In the genomic region with DNA sequence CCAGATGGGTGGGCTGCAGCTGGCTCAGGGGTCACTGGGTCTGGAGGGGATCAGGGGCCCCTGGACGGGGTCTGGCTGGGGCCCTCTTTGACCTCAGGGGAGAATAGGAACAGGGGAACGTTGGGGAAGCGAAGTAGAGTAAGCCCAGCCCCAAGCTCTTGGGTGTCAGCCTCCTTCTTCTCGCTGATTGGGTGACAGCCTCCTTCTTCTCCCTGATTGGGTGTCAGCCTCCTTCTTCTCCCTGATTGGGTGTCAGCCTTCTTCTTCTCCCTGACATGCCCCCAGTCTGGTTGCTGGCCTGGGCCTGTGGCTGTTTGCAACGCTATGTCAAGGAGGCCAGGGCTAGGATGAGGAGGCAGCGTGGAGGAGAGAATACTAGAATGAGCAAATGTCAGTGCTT, we compare ENCODE assay signal across 29 cellular contexts.
DNase-seq lines count a peak whose midpoint lies in the region; ATAC-seq and TF ChIP-seq lines count a peak whose summit lies in the region.
"Had no signal": no experiment of that assay in that cellular context is flagged by ENCODE, and none has a peak within 500 bp of the region (broad histone marks: within the 10 kb centered on the region; RNA-seq: fewer than 3 reads in every experiment).

No MANE protein-coding gene starts in this region.

- ATAC-seq in GM19452 (IDR thresholded peaks at IDR 0.05; ENCODE audit: unreplicated experiment) = no peak
- ATAC-seq: heart right ventricle; left lobe of liver; natural killer cell treated with Interleukin-12 subunit alpha and Interleukin-12 subunit beta and Interleukin-15 and Interleukin-18, amount 100 ng/mL, for 72 hours; PC-3; T-cell had no signal

- H3K4me3 ChIP-seq in mammary epithelial cell (replicated peaks in 1 of 3; ENCODE audit: insufficient read depth in 1 of 3, low read depth in 2 of 3, low read length in 3 of 3) (no peak overlapping the region), NB4 (ENCODE audit: low read depth, low read length) (no peak overlapping the region), testis (no peak overlapping the region)
- H3K4me3 ChIP-seq: A549, adrenal gland, heart right ventricle, right atrium auricular region had no signal

- no peaks in the 10 kb centered on the region for H3K9me3 Mint-ChIP-seq in MCF 10A (ENCODE audit: unreplicated experiment)
- H3K9me3 Mint-ChIP-seq: activated T-cell treated with anti-CD3 and anti-CD28 coated beads, Interleukin-2, amount 50 U/mL, for 4 hours; immature natural killer cell; mesothelial cell of epicardium; natural killer cell treated with Interleukin-12 subunit alpha and Interleukin-12 subunit beta and Interleukin-15 and Interleukin-18, amount 100 ng/mL, for 72 hours; T-cell had no signal

- TF ChIP-seq POLR2A in NB4 (IDR thresholded peaks at IDR 0.05; ENCODE audit: extremely low read depth, insufficient read length) (no peak), testis (IDR thresholded peaks at IDR 0.05) (no peak)

- H3K27ac ChIP-seq in mammary epithelial cell (ENCODE audit: insufficient read depth, low read depth, low read length) (no peak overlapping the region), testis (no peak overlapping the region)
- H3K27ac ChIP-seq: A549, adrenal gland, brain microvascular endothelial cell, heart right ventricle, KMS-11, parathyroid adenoma, right atrium auricular region had no signal

- POLR2A ChIA-PET in MCF 10A (lab: Yijun Ruan, JAX) = no interaction called here

- CTCF ChIA-PET in MCF 10A (lab: Yijun Ruan, JAX) (no interaction called here), mammary epithelial cell (lab: Charles Lee; ENCODE audit: low non-redundant PET) (no interaction called here)

- WGBS in mammary epithelial cell (ENCODE audit: low coverage, missing lambda C conversion rate) = 87% methylated on average over 4 of the region's 6 CpGs
- 60 to 66% methylated on average over 6 of the region's 6 CpGs for WGBS in testis, 2 donors

- TF ChIP-seq CTCF in MCF 10A (IDR thresholded peaks at IDR 0.05; ENCODE audit: unreplicated experiment) = no peak
- no peak for TF ChIP-seq CTCF in mammary epithelial cell (conservative IDR thresholded peaks at IDR 0.05 in 1 of 2, IDR thresholded peaks at IDR 0.05 in 1 of 2; ENCODE audit: extremely low read depth in 1 of 2, insufficient read depth in 1 of 2, low read depth in 1 of 2, low read length in 2 of 2)
- no peak for TF ChIP-seq CTCF in NB4 (IDR thresholded peaks at IDR 0.05; ENCODE audit: low read depth, low read length)
- no peak for TF ChIP-seq CTCF in testis (IDR thresholded peaks at IDR 0.05)

- DNase-seq in MCF 10A (ENCODE audit: unreplicated experiment) = peak; percentile 13
- DNase-seq in mammary epithelial cell = no peak
- peak; percentile 38 for DNase-seq in NB4 (ENCODE audit: low read depth)
- peak; percentile 21 for DNase-seq in amniotic epithelial cell (ENCODE audit: low read depth)
- DNase-seq in testis = peak; percentile 25
- no peak for DNase-seq in hypothalamus (lab: John Stamatoyannopoulos, UW)
- no peak for DNase-seq in midbrain (lab: John Stamatoyannopoulos, UW)
- DNase-seq: activated naive CD4-positive, alpha-beta T cell treated with Interleukin-2 at 50 U/mL for 16 hours; activated T-cell treated with anti-CD3 and anti-CD28 coated beads, Interleukin-2, amount 50 U/mL, for 4 hours; adrenal gland; brain microvascular endothelial cell; effector CD4-positive, alpha-beta T cell; heart right ventricle; immature natural killer cell; NCI-H1105; NCI-H1930; NCI-H774; PC-3; SHP77 treated with DMSO at 0.1 percent for 48 hours; substantia nigra; T-cell had no signal

- no peaks in the 10 kb centered on the region for H3K79me2 ChIP-seq in mammary epithelial cell (ENCODE audit: insufficient read depth, low read length)
- H3K79me2 ChIP-seq: parathyroid adenoma had no signal

- in situ Hi-C loops in mammary epithelial cell (cut with MboI; ENCODE audit: low sequenced_read_pairs in 2 of 2) = loop anchor here (25.0 kb wide), 2 partner anchors 186 to 361 kb away; no protein-coding TSS in a partner anchor

- H3K4me2 ChIP-seq in mammary epithelial cell (ENCODE audit: insufficient read depth, low read depth, low read length) = no peak overlapping the region
- H3K4me2 ChIP-seq: A549, KMS-11 had no signal

- dilution Hi-C loops in mammary epithelial cell (cut with HindIII; ENCODE audit: low sequenced_read_pairs) = no loop called here

- no peak overlapping the region for H2AFZ ChIP-seq in mammary epithelial cell (ENCODE audit: low read depth, low read length)
- H2AFZ ChIP-seq: parathyroid adenoma had no signal

- peaks cover 6% of the 10 kb centered on the region for H3K36me3 Mint-ChIP-seq in MCF 10A (ENCODE audit: insufficient read depth, unreplicated experiment)
- H3K36me3 Mint-ChIP-seq: immature natural killer cell; mesothelial cell of epicardium; natural killer cell treated with Interleukin-12 subunit alpha and Interleukin-12 subunit beta and Interleukin-15 and Interleukin-18, amount 100 ng/mL, for 72 hours; T-cell had no signal

- H3K27me3 ChIP-seq in mammary epithelial cell (ENCODE audit: insufficient read depth, low read length) = no peaks in the 10 kb centered on the region
- no peaks in the 10 kb centered on the region for H3K27me3 ChIP-seq in testis
- H3K27me3 ChIP-seq: right atrium auricular region had no signal

- intact Hi-C loops in MCF 10A (cut with micrococcal nuclease) (no loop called here), mammary epithelial cell (cut with micrococcal nuclease) (no loop called here), testis (cut with DNase I; ENCODE audit: low total_unique reads) (no loop called here)

- no peak overlapping the region for H3K27ac Mint-ChIP-seq in MCF 10A (ENCODE audit: low read depth, unreplicated experiment)
- H3K27ac Mint-ChIP-seq: immature natural killer cell; mesothelial cell of epicardium; natural killer cell treated with Interleukin-12 subunit alpha and Interleukin-12 subunit beta and Interleukin-15 and Interleukin-18, amount 100 ng/mL, for 72 hours; T-cell had no signal

- no peaks in the 10 kb centered on the region for H4K20me1 ChIP-seq in mammary epithelial cell (ENCODE audit: insufficient read depth, low read length)

- H3K4me1 Mint-ChIP-seq in MCF 10A (ENCODE audit: insufficient read depth, unreplicated experiment) = no peaks in the 10 kb centered on the region
- H3K4me1 Mint-ChIP-seq: immature natural killer cell, T-cell had no signal

- H3K27me3 Mint-ChIP-seq in MCF 10A (ENCODE audit: insufficient read depth, unreplicated experiment) = no peaks in the 10 kb centered on the region

- no peak overlapping the region for H3K9ac ChIP-seq in mammary epithelial cell (ENCODE audit: insufficient read depth, low read length)
- H3K9ac ChIP-seq: KMS-11, parathyroid adenoma had no signal

- H3K36me3 ChIP-seq in mammary epithelial cell (ENCODE audit: insufficient read depth, low read length) = no peaks in the 10 kb centered on the region
- H3K36me3 ChIP-seq in testis (ENCODE audit: low read depth, missing control alignments) = no peaks in the 10 kb centered on the region
- H3K36me3 ChIP-seq: adrenal gland, brain microvascular endothelial cell, heart right ventricle, right atrium auricular region had no signal

- BruUV-seq in MCF 10A (replicated peaks; lab: Mats Ljungman, UMichigan) = no TSS peak
- no TSS peak for BruUV-seq in mammary epithelial cell (replicated peaks; lab: Mats Ljungman, UMichigan)

- no peak overlapping the region for H3K4me3 Mint-ChIP-seq in MCF 10A (ENCODE audit: unreplicated experiment)
- H3K4me3 Mint-ChIP-seq: activated T-cell treated with anti-CD3 and anti-CD28 coated beads, Interleukin-2, amount 50 U/mL, for 4 hours; immature natural killer cell; mesothelial cell of epicardium; natural killer cell treated with Interleukin-12 subunit alpha and Interleukin-12 subunit beta and Interleukin-15 and Interleukin-18, amount 100 ng/mL, for 72 hours; T-cell had no signal

- H3K4me1 ChIP-seq in mammary epithelial cell (ENCODE audit: insufficient read depth, low read length) (no peaks in the 10 kb centered on the region), testis (no peaks in the 10 kb centered on the region)
- H3K4me1 ChIP-seq: A549, adrenal gland, heart right ventricle, parathyroid adenoma, right atrium auricular region had no signal

- H3K9me3 ChIP-seq in mammary epithelial cell (replicated peaks; ENCODE audit: insufficient read depth, low read length) = no peaks in the 10 kb centered on the region
- H3K9me3 ChIP-seq in testis = no peaks in the 10 kb centered on the region
- H3K9me3 ChIP-seq: A549, adrenal gland, heart right ventricle, right atrium auricular region had no signal

Comparison
In these comparisons a context has a peak if more than half of its experiments do, and no peak if none do; other contexts are left out.
1. DNase-seq: peak in MCF 10A (single experiment), NB4 (single experiment), amniotic epithelial cell (single experiment) and testis (single experiment); none in mammary epithelial cell (single experiment), hypothalamus (0 of 51) and midbrain (single experiment).